ENCODE assay signal across 10 cellular contexts in the genomic region with DNA sequence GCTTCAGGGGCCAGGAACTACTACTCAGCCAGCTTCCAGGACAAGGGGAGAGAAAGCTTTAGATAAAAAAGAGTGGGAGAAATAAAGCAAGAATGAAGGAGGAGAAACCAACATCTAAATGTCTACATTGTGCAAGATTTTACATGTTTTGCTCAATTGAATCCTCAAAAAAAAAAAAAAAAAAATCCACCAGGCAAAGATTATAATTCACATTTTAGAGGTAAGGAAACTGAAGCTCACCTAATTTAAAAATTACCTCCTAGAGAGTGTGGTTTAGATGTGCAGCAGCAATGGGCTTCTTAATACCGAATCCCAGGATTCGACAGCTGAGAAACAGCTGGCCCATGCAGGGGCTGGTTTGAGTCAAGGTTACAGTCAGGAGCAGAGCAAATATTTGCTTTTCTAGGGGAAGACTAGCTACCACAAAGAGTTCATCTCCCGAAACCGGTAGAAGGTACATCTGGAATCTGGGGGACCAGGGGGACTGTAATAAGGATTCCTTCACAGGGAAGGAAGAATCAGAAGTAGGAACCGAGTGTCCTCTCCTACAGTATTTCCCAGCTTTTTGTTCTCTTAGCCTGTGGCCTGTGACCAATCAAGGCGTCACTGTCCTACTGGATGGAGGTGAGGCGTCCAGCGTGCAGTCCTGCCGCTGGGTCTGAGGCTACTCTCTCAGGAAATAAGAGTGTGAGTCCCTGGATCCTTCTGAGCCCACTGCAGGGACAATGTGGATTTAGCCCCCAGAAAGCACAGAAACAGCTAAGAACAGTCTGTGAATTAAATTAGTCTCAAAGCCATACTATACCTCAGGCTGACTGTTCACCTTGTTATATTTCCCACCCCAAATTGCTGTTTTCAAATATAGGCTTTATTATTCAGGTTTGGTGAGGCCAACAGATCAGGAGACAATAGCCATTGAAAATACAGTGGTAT. TPM values are rescaled to one million over a fixed set of nuclear protein-coding genes. Genes with fewer than 3 reads are reported as not detected.
DNase-seq lines count a peak whose midpoint lies in the region; ATAC-seq and TF ChIP-seq lines count a peak whose summit lies in the region.
"Had no signal": no experiment of that assay in that cellular context is flagged by ENCODE, and none has a peak within 500 bp of the region (broad histone marks: within the 10 kb centered on the region; RNA-seq: fewer than 3 reads in every experiment).

No MANE protein-coding gene starts in this region.

- H3K4me3 Mint-ChIP-seq in dendritic cell treated with granulocyte-macrophage colony-stimulating factor and Interleukin-4, amounts not matched to agents 40 ng/mL and 50 ng/mL, for 4 days = peak overlapping the region; percentile 69
- no peak overlapping the region for H3K4me3 Mint-ChIP-seq in neural progenitor cell

- H3K4me3 ChIP-seq in BLaER1 (no peak overlapping the region), KMS-11 (IDR thresholded peaks at IDR 0.05; ENCODE audit: insufficient read depth, low read depth, low read length) (no peak overlapping the region), neural progenitor cell (no peak overlapping the region)

- H4K20me1 ChIP-seq in BLaER1 = no peaks in the 10 kb centered on the region
- H4K20me1 ChIP-seq in KMS-11 (ENCODE audit: insufficient read depth) = no peaks in the 10 kb centered on the region
- H4K20me1 ChIP-seq in neural progenitor cell (ENCODE audit: low read depth) = no peaks in the 10 kb centered on the region

- no peak overlapping the region for H3K9ac ChIP-seq in BLaER1
- H3K9ac ChIP-seq in KMS-11 = no peak overlapping the region
- no peak overlapping the region for H3K9ac ChIP-seq in neural progenitor cell

- H3K79me2 ChIP-seq in KMS-11 (ENCODE audit: insufficient read depth, low read depth) (no peaks in the 10 kb centered on the region), neural progenitor cell (ENCODE audit: low read depth) (no peaks in the 10 kb centered on the region)

- H3F3A ChIP-seq in neural progenitor cell (ENCODE audit: low read depth) = no peaks in the 10 kb centered on the region

- H3K4me1 ChIP-seq in BLaER1 (peaks cover 19% of the 10 kb centered on the region), KMS-11 (ENCODE audit: low read depth, poor library complexity, severe bottlenecking) (peaks cover 8% of the 10 kb centered on the region), neural progenitor cell (no peaks in the 10 kb centered on the region)

- H3K36me3 ChIP-seq in BLaER1 (no peaks in the 10 kb centered on the region), KMS-11 (ENCODE audit: insufficient read depth) (no peaks in the 10 kb centered on the region), neural progenitor cell (no peaks in the 10 kb centered on the region)

- peaks cover 90% of the 10 kb centered on the region for H3K4me1 Mint-ChIP-seq in dendritic cell treated with granulocyte-macrophage colony-stimulating factor and Interleukin-4, amounts not matched to agents 40 ng/mL and 50 ng/mL, for 4 days (ENCODE audit: low read depth)
- no peaks in the 10 kb centered on the region for H3K4me1 Mint-ChIP-seq in neural progenitor cell

- H3K36me3 Mint-ChIP-seq in dendritic cell treated with granulocyte-macrophage colony-stimulating factor and Interleukin-4, amounts not matched to agents 40 ng/mL and 50 ng/mL, for 4 days (ENCODE audit: low read depth) = peaks cover 11% of the 10 kb centered on the region
- no peaks in the 10 kb centered on the region for H3K36me3 Mint-ChIP-seq in neural progenitor cell

- DNase-seq in neural progenitor cell (ENCODE audit: low spot score) = no peak
- no peak for DNase-seq in stimulated activated CD4-positive, alpha-beta T cell treated with anti-CD3 and anti-CD28 coated beads, Interleukin-15, amount 100 ng/mL, for 24 hours
- DNase-seq in D341Med (ENCODE audit: low spot score) = no peak
- DNase-seq in dermis blood vessel endothelial cell = no peak

- H3K4me2 ChIP-seq in BLaER1 (peak overlapping the region; percentile 75), KMS-11 (peak overlapping the region; percentile 15; the same call in 1 of the 2 replicates), neural progenitor cell (no peak overlapping the region)

- TF ChIP-seq CTCF in KMS-11 (conservative IDR thresholded peaks at IDR 0.05; ENCODE audit: low read depth, low read length) (no peak), neural progenitor cell (IDR thresholded peaks at IDR 0.05) (no peak)

- H3K27ac Mint-ChIP-seq in dendritic cell treated with granulocyte-macrophage colony-stimulating factor and Interleukin-4, amounts not matched to agents 40 ng/mL and 50 ng/mL, for 4 days = peak overlapping the region; percentile 93
- H3K27ac Mint-ChIP-seq in neural progenitor cell = peak overlapping the region; percentile 34

- H2AFZ ChIP-seq in KMS-11 (ENCODE audit: low read depth) (peak overlapping the region; percentile 17; the same call in 1 of the 2 replicates), neural progenitor cell (replicated peaks) (no peak overlapping the region)

- no peak for ATAC-seq in GM21526 (IDR thresholded peaks at IDR 0.05; ENCODE audit: low FRiP score, unreplicated experiment)

- H3K27me3 Mint-ChIP-seq in dendritic cell treated with granulocyte-macrophage colony-stimulating factor and Interleukin-4, amounts not matched to agents 40 ng/mL and 50 ng/mL, for 4 days = no peaks in the 10 kb centered on the region
- peaks cover 2% of the 10 kb centered on the region for H3K27me3 Mint-ChIP-seq in neural progenitor cell (ENCODE audit: insufficient read depth, low read depth)

- H3K9me3 Mint-ChIP-seq in dendritic cell treated with granulocyte-macrophage colony-stimulating factor and Interleukin-4, amounts not matched to agents 40 ng/mL and 50 ng/mL, for 4 days = no peaks in the 10 kb centered on the region
- peaks cover 5% of the 10 kb centered on the region for H3K9me3 Mint-ChIP-seq in neural progenitor cell

- H3K9me3 ChIP-seq in BLaER1 (no peaks in the 10 kb centered on the region), neural progenitor cell (ENCODE audit: low read depth) (no peaks in the 10 kb centered on the region)

- H3K27me3 ChIP-seq in BLaER1 = no peaks in the 10 kb centered on the region
- no peaks in the 10 kb centered on the region for H3K27me3 ChIP-seq in KMS-11 (ENCODE audit: insufficient read depth, low read depth)
- H3K27me3 ChIP-seq in neural progenitor cell = no peaks in the 10 kb centered on the region

- intact Hi-C loops in dendritic cell treated with granulocyte-macrophage colony-stimulating factor and Interleukin-4, amounts not matched to agents 40 ng/mL and 50 ng/mL, for 4 days (cut with micrococcal nuclease) = loop anchor here (5.0 kb wide), 1 partner anchor 48 kb away; no protein-coding TSS in a partner anchor

- H3K27ac ChIP-seq in BLaER1 = peak overlapping the region; percentile 67
- H3K27ac ChIP-seq in KMS-11 = no peak overlapping the region
- no peak overlapping the region for H3K27ac ChIP-seq in neural progenitor cell

RNA-seq across cellular contexts. Expression of a gene that starts 42.3 kb away (rescaled TPM):
- total RNA-seq in neural progenitor cell (ENCODE audit: low replicate concordance) = not detected in 2 replicates
- 0.28 and 0.34 TPM in 2 replicates for total RNA-seq in dermis blood vessel endothelial cell
- total RNA-seq: bronchial epithelial cell, G401 had no signal
